Comparison of ENCODE assay signal across 9 cellular contexts in genomic region chr11:65615950-65616574, GRCh38. TPM values are rescaled to one million over a fixed set of nuclear protein-coding genes. Genes with fewer than 3 reads are reported as not detected.
DNase-seq lines count a peak whose midpoint lies in the region; ATAC-seq and TF ChIP-seq lines count a peak whose summit lies in the region.
"Had no signal": no experiment of that assay in that cellular context is flagged by ENCODE, and none has a peak within 500 bp of the region (broad histone marks: within the 10 kb centered on the region; RNA-seq: fewer than 3 reads in every experiment).

No MANE protein-coding gene starts in this region.

- H3K4me2 ChIP-seq in SK-N-SH, result peak overlapping the region; percentile 85
- peak overlapping the region; percentile 91 for H3K4me2 ChIP-seq in SU-DHL-6 (ENCODE audit: low read depth, low read length, poor library complexity, severe bottlenecking)

- H3F3A ChIP-seq in SK-N-SH (replicated peaks; ENCODE audit: insufficient read depth), result peaks cover 4% of the 10 kb centered on the region
- H3F3A ChIP-seq in SU-DHL-6 (ENCODE audit: insufficient read depth), result no peaks in the 10 kb centered on the region

- no peak for TF ChIP-seq RAD21 in SK-N-SH (IDR thresholded peaks at IDR 0.05; ENCODE audit: low read length)

- H4K20me1 ChIP-seq in SK-N-SH (ENCODE audit: insufficient read depth) (peaks cover 23% of the 10 kb centered on the region), SU-DHL-6 (ENCODE audit: low read depth, low read length) (no peaks in the 10 kb centered on the region; the same call in 1 of the 2 replicates)

- TF ChIP-seq CTCF in SK-N-SH (IDR thresholded peaks at IDR 0.05) (no peak), SU-DHL-6 (IDR thresholded peaks at IDR 0.05; ENCODE audit: insufficient read depth, low read length, poor library complexity, severe bottlenecking) (no peak), endodermal cell (conservative IDR thresholded peaks at IDR 0.05) (no peak)

- H3K9me2 ChIP-seq in SK-N-SH (no peaks in the 10 kb centered on the region), SU-DHL-6 (replicated peaks; ENCODE audit: insufficient read depth, low read length) (no peaks in the 10 kb centered on the region)

- POLR2A ChIA-PET in SK-N-SH (lab: Yijun Ruan, JAX), result interaction anchor here (0.9 to 1.5 kb wide), 6 partner anchors 9 to 274 kb away, joined by 3 to 5 read pairs (median 4); partner anchors contain the start of genes CCDC85B, CFL1 and MALAT1
- POLR2A ChIA-PET in naive thymus-derived CD4-positive, alpha-beta T cell (lab: Charles Lee), result interaction anchor here (0.6 to 6.7 kb wide), 24 partner anchors 11 to 651 kb away, joined by 3 to 52 read pairs (median 9); partner anchors contain the start of genes BANF1, CFL1, EHBP1L1 and EIF1AD

- no peaks in the 10 kb centered on the region for H3K9me3 Mint-ChIP-seq in endodermal cell
- peaks cover 0 to 2% (median 0%) of the 10 kb centered on the region in 11 donors for H3K9me3 Mint-ChIP-seq in naive thymus-derived CD4-positive, alpha-beta T cell

- peak overlapping the region; percentile 88 for H3K27ac Mint-ChIP-seq in endodermal cell
- peak overlapping the region; percentile 90 to 99 (median 97) for H3K27ac Mint-ChIP-seq in naive thymus-derived CD4-positive, alpha-beta T cell

- peak overlapping the region; percentile 68 to 95 for H3K4me3 ChIP-seq in SK-N-SH (ENCODE audit: low read depth in 2 of 2, low read length in 1 of 2)
- H3K4me3 ChIP-seq in SU-DHL-6 (ENCODE audit: insufficient read depth, low read length, poor library complexity, severe bottlenecking), result peak overlapping the region; percentile 86
- H3K4me3 ChIP-seq in endodermal cell (ENCODE audit: low read length), result peak overlapping the region; percentile 84
- H3K4me3 ChIP-seq in naive thymus-derived CD4-positive, alpha-beta T cell (ENCODE audit: low read length), result peak overlapping the region; percentile 72

- peaks cover 6 to 44% of the 10 kb centered on the region in 2 experiments for H3K36me3 ChIP-seq in SK-N-SH (replicated peaks in 1 of 2; ENCODE audit: control insufficient read depth in 1 of 2, insufficient read depth in 2 of 2, low read length in 1 of 2)
- no peaks in the 10 kb centered on the region for H3K36me3 ChIP-seq in SU-DHL-6 (ENCODE audit: low read length)
- H3K36me3 ChIP-seq in endodermal cell (ENCODE audit: control insufficient read depth, insufficient read depth, low read length), result peaks cover 40% of the 10 kb centered on the region
- H3K36me3 ChIP-seq in naive thymus-derived CD4-positive, alpha-beta T cell (ENCODE audit: control insufficient read depth in 2 of 3, insufficient read depth in 3 of 3, low read length in 3 of 3), result peaks cover 12 to 56% (median 17%) of the 10 kb centered on the region in 3 experiments

- peak overlapping the region; percentile 82 for H3K4me3 Mint-ChIP-seq in endodermal cell
- H3K4me3 Mint-ChIP-seq in naive thymus-derived CD4-positive, alpha-beta T cell, result peak overlapping the region; percentile 94 to 99 (median 97)

- H3K27me3 Mint-ChIP-seq in endodermal cell (ENCODE audit: insufficient read depth), result no peaks in the 10 kb centered on the region
- H3K27me3 Mint-ChIP-seq in naive thymus-derived CD4-positive, alpha-beta T cell, result peaks cover 0 to 6% (median 0%) of the 10 kb centered on the region in 5 donors

- H3K9ac ChIP-seq in SK-N-SH (peak overlapping the region; percentile 86), SU-DHL-6 (ENCODE audit: low read length) (peak overlapping the region; percentile 92), endodermal cell (ENCODE audit: extremely low read depth, low read length, poor library complexity, severe bottlenecking) (peak overlapping the region; percentile 57)

- intact Hi-C loops in naive thymus-derived CD4-positive, alpha-beta T cell (cut with micrococcal nuclease), result loop anchor here (1.0 to 5.0 kb wide), 26 partner anchors 10 to 1299 kb away; partner anchors contain the start of genes C11orf68 (in 2 of the 2), DRAP1 (in 2 of the 2), SIPA1 (in 2 of the 2) and SYVN1 (in 2 of the 2)
- intact Hi-C loops in posterior cingulate gyrus (cut with DNase I), result loop anchor here (2.0 to 5.0 kb wide), 3 partner anchors 36 to 47 kb away; partner anchors contain the start of gene RELA

- H3K27ac ChIP-seq in SK-N-SH (ENCODE audit: low read depth in 2 of 2, low read length in 1 of 2), result peak overlapping the region; percentile 83 to 93; a peak in 3 of 4 replicates
- peak overlapping the region; percentile 76 for H3K27ac ChIP-seq in SU-DHL-6 (ENCODE audit: low read depth, low read length)
- H3K27ac ChIP-seq in endodermal cell (ENCODE audit: low read depth, low read length), result peak overlapping the region; percentile 61
- peak overlapping the region; percentile 91 for H3K27ac ChIP-seq in naive thymus-derived CD4-positive, alpha-beta T cell (ENCODE audit: low read depth, low read length)

- ATAC-seq in SK-N-SH treated with all-trans-retinoic acid at 6 μM for 48 hours, result no peak
- peak; percentile 0 for ATAC-seq in HG02943 (IDR thresholded peaks at IDR 0.05; ENCODE audit: low read depth, unreplicated experiment)
- ATAC-seq in naive thymus-derived CD4-positive, alpha-beta T cell, result no peak
- no peak for ATAC-seq in GM19351 (IDR thresholded peaks at IDR 0.05; ENCODE audit: unreplicated experiment)

- CTCF ChIA-PET in SK-N-SH (lab: Yijun Ruan, JAX), result interaction anchor here (2.5 to 4.9 kb wide), 2 partner anchors 11 to 21 kb away, joined by 18 read pairs; partner anchors contain the start of gene SIPA1
- CTCF ChIA-PET in naive thymus-derived CD4-positive, alpha-beta T cell (lab: Charles Lee), result interaction anchor here (0.6 to 2.6 kb wide), 5 partner anchors 10 to 287 kb away, joined by 3 to 12 read pairs (median 7); partner anchors contain the start of gene KAT5

- H3K9me3 ChIP-seq in SK-N-SH (no peaks in the 10 kb centered on the region), SU-DHL-6 (ENCODE audit: insufficient read depth, low read length) (no peaks in the 10 kb centered on the region), endodermal cell (ENCODE audit: control insufficient read depth, low read length) (no peaks in the 10 kb centered on the region)
- H3K9me3 ChIP-seq in naive thymus-derived CD4-positive, alpha-beta T cell (ENCODE audit: control insufficient read depth in 2 of 3, low read length in 3 of 3), result no peaks in the 10 kb centered on the region

- 0% methylated on average over 10 of the region's 50 CpGs for WGBS in SK-N-SH (ENCODE audit: low lambda C conversion rate)
- WGBS in endodermal cell (ENCODE audit: insufficient coverage in 1 of 2, insufficient read length in 1 of 2), 2 experiments, result 3 to 5% methylated on average over 7 to 50 of the region's 50 CpGs

- no peaks in the 10 kb centered on the region for H3K27me3 ChIP-seq in SK-N-SH (ENCODE audit: insufficient read depth)
- no peaks in the 10 kb centered on the region for H3K27me3 ChIP-seq in SU-DHL-6 (ENCODE audit: low read length)
- H3K27me3 ChIP-seq in endodermal cell (ENCODE audit: control insufficient read depth, insufficient read depth, low read length, poor library complexity, severe bottlenecking), result no peaks in the 10 kb centered on the region
- no peaks in the 10 kb centered on the region for H3K27me3 ChIP-seq in naive thymus-derived CD4-positive, alpha-beta T cell (ENCODE audit: control insufficient read depth in 2 of 2, insufficient read depth in 2 of 2, low read length in 2 of 2)

- DNase-seq in SK-N-SH, result peak; percentile 89
- no peak for DNase-seq in endodermal cell
- DNase-seq in naive thymus-derived CD4-positive, alpha-beta T cell, result no peak
- no peak for DNase-seq in posterior cingulate gyrus

- H3K79me2 ChIP-seq in SK-N-SH (ENCODE audit: insufficient read depth), result peaks cover 93% of the 10 kb centered on the region
- peaks cover 35% of the 10 kb centered on the region for H3K79me2 ChIP-seq in SU-DHL-6 (ENCODE audit: insufficient read depth, low read length)

- peaks cover 22% of the 10 kb centered on the region for H3K36me3 Mint-ChIP-seq in endodermal cell (ENCODE audit: low read depth)
- peaks cover 0 to 24% (median 3%) of the 10 kb centered on the region in 5 donors for H3K36me3 Mint-ChIP-seq in naive thymus-derived CD4-positive, alpha-beta T cell

- peaks cover 12% of the 10 kb centered on the region for H3K4me1 Mint-ChIP-seq in endodermal cell
- H3K4me1 Mint-ChIP-seq in naive thymus-derived CD4-positive, alpha-beta T cell, result peaks cover 22 to 43% (median 33%) of the 10 kb centered on the region in 7 donors

- no peak overlapping the region for H2AFZ ChIP-seq in SK-N-SH (ENCODE audit: low read depth)
- no peak overlapping the region for H2AFZ ChIP-seq in SU-DHL-6 (ENCODE audit: low read depth, low read length, severe bottlenecking)

- no peak for TF ChIP-seq EP300 in SK-N-SH (IDR thresholded peaks at IDR 0.05; ENCODE audit: borderline replicate concordance in 1 of 2, low read depth in 1 of 2, low read length in 1 of 2)

- H3K4me1 ChIP-seq in SK-N-SH (ENCODE audit: control insufficient read depth in 1 of 2, insufficient read depth in 2 of 2, low read depth in 1 of 2, low read length in 1 of 2), result peaks cover 20 to 36% of the 10 kb centered on the region in 2 experiments; a peak in 3 of 4 replicates
- peaks cover 8% of the 10 kb centered on the region for H3K4me1 ChIP-seq in endodermal cell (ENCODE audit: control insufficient read depth, insufficient read depth, low read length)
- H3K4me1 ChIP-seq in naive thymus-derived CD4-positive, alpha-beta T cell (ENCODE audit: control insufficient read depth in 2 of 2, insufficient read depth in 2 of 2, low read length in 2 of 2), result peaks cover 35 to 39% of the 10 kb centered on the region in 2 donors

RNA-seq across cellular contexts. Expression of gene PCNX3, which starts 0.5 kb away (rescaled TPM):
- polyA plus RNA-seq in SK-N-SH (2012; rRNA removed), result 23.8 and 33.7 TPM in 2 replicates
- polyA plus RNA-seq in SK-N-SH (2012; cell fraction: cytosol; rRNA removed), result 7.5 and 14.8 TPM in 2 replicates
- polyA plus RNA-seq in SK-N-SH (2012; cell fraction: nucleus; rRNA removed), result 88.7 and 115 TPM in 2 replicates
- total RNA-seq in endodermal cell, result 10 to 100 TPM; 48.1 to 57.3 TPM
- polyA plus RNA-seq in endodermal cell (2013, experiment 1 of 2), result 25.5 TPM
- 24.6 TPM for polyA plus RNA-seq in endodermal cell (2013, experiment 2 of 2)
- 10 to 100 TPM; 50.4 to 64.9 (median 56.6) TPM for total RNA-seq in naive thymus-derived CD4-positive, alpha-beta T cell
- polyA plus RNA-seq in naive thymus-derived CD4-positive, alpha-beta T cell, result 1 to 10 TPM; 2.2 to 7.9 TPM

RNA-seq across cellular contexts. Expression of gene MAP3K11, which starts 2.0 kb away (rescaled TPM):
- 28.9 and 31.1 TPM in 2 replicates for polyA plus RNA-seq in SK-N-SH (2012; rRNA removed)
- polyA plus RNA-seq in SK-N-SH (2012; cell fraction: cytosol; rRNA removed), result 10.6 and 16.9 TPM in 2 replicates
- 63.4 and 87.5 TPM in 2 replicates for polyA plus RNA-seq in SK-N-SH (2012; cell fraction: nucleus; rRNA removed)
- total RNA-seq in endodermal cell, result 10 to 100 TPM; 62.8 to 65.0 TPM
- 30.5 TPM for polyA plus RNA-seq in endodermal cell (2013, experiment 1 of 2)
- 28.4 TPM for polyA plus RNA-seq in endodermal cell (2013, experiment 2 of 2)
- 10 to 100 TPM; 63.3 to 91.1 (median 88.2) TPM for total RNA-seq in naive thymus-derived CD4-positive, alpha-beta T cell
- polyA plus RNA-seq in naive thymus-derived CD4-positive, alpha-beta T cell, result 10 to 100 TPM; 12.1 to 21.6 TPM

RNA-seq across cellular contexts. Expression of gene KCNK7, which starts 20.5 kb away (rescaled TPM):
- polyA plus RNA-seq in SK-N-SH (2012; rRNA removed), result 0.34 and 0.58 TPM in 2 replicates
- polyA plus RNA-seq in SK-N-SH (2012; cell fraction: cytosol; rRNA removed), result 0.09 and 0.26 TPM in 2 replicates
- 1.4 and 3.2 TPM in 2 replicates for polyA plus RNA-seq in SK-N-SH (2012; cell fraction: nucleus; rRNA removed)
- total RNA-seq in endodermal cell, result 1 to 10 TPM in 1 of 2 donors, not detected in 1; 1.2 TPM
- not detected for polyA plus RNA-seq in endodermal cell (2013, experiment 1 of 2)
- polyA plus RNA-seq in endodermal cell (2013, experiment 2 of 2), result not detected
- 1 to 10 TPM; 2.1 to 9.2 (median 4.8) TPM for total RNA-seq in naive thymus-derived CD4-positive, alpha-beta T cell
- under 1 TPM in 1 of 2 donors, not detected in 1; 0.25 TPM for polyA plus RNA-seq in naive thymus-derived CD4-positive, alpha-beta T cell
- total RNA-seq: frontal cortex had no signal

RNA-seq across cellular contexts. Expression of gene SIPA1, which starts 21.8 kb away (rescaled TPM):
- 15.1 and 18.7 TPM in 2 replicates for polyA plus RNA-seq in SK-N-SH (2012; rRNA removed)
- 6.6 and 12.1 TPM in 2 replicates for polyA plus RNA-seq in SK-N-SH (2012; cell fraction: cytosol; rRNA removed)
- 31.5 and 61.6 TPM in 2 replicates for polyA plus RNA-seq in SK-N-SH (2012; cell fraction: nucleus; rRNA removed)
- total RNA-seq in endodermal cell, result 10 to 100 TPM; 39.9 to 46.8 TPM
- polyA plus RNA-seq in endodermal cell (2013, experiment 1 of 2), result 22.0 TPM
- 18.3 TPM for polyA plus RNA-seq in endodermal cell (2013, experiment 2 of 2)
- total RNA-seq in naive thymus-derived CD4-positive, alpha-beta T cell, result 100 to 1,000 TPM; 145 to 249 (median 198) TPM
- 100 to 1,000 TPM in 1 of 2 donors, 10 to 100 TPM in 1; 90.3 to 184 TPM for polyA plus RNA-seq in naive thymus-derived CD4-positive, alpha-beta T cell

RNA-seq across cellular contexts. Expression of gene EHBP1L1, which starts 40.2 kb away (rescaled TPM):
- polyA plus RNA-seq in SK-N-SH (2012; rRNA removed), result 35.1 and 48.7 TPM in 2 replicates
- polyA plus RNA-seq in SK-N-SH (2012; cell fraction: cytosol; rRNA removed), result 17.6 and 25.5 TPM in 2 replicates
- 163 and 263 TPM in 2 replicates for polyA plus RNA-seq in SK-N-SH (2012; cell fraction: nucleus; rRNA removed)
- total RNA-seq in endodermal cell, result 1 to 10 TPM; 6.2 to 9.8 TPM
- 7.1 TPM for polyA plus RNA-seq in endodermal cell (2013, experiment 1 of 2)
- polyA plus RNA-seq in endodermal cell (2013, experiment 2 of 2), result 5.5 TPM
- total RNA-seq in naive thymus-derived CD4-positive, alpha-beta T cell, result 100 to 1,000 TPM; 108 to 207 (median 128) TPM
- 10 to 100 TPM; 12.3 to 14.2 TPM for polyA plus RNA-seq in naive thymus-derived CD4-positive, alpha-beta T cell
